19 cellular contexts compared by ENCODE assay signal in the genomic region with DNA sequence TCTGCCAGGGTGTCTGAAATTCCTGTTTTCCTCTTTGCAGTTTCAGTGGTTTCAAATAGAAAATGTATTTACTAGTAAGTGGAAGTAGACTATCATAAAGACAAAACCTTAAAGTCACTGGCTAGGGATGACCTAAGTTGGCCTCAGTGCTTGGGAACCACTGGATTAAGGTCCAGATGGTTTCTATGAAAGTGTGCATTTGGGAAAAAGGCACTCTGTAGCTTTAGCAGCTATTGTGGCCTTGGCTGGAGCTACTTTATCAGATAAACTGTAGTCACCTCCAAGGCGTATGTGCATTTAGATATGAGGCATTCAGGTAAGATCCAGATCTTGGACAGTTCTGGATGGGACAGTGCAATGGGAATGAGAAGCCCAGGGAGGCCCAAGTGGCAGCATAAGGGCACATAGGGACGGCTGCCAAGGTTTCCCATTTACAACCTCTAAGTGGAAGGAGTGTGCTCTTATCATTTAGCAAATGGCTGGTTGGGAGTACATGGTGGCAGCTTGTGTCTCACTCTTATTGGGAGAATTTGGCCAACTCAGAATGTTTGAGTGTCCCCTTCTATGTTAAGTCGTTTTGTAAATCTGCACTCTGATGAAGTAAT.
DNase-seq lines count a peak whose midpoint lies in the region; ATAC-seq, FAIRE-seq and TF ChIP-seq lines count a peak whose summit lies in the region.
"Had no signal": no experiment of that assay in that cellular context is flagged by ENCODE, and none has a peak within 500 bp of the region (broad histone marks: within the 10 kb centered on the region; RNA-seq: fewer than 3 reads in every experiment).

No MANE protein-coding gene starts in this region.

- CTCF ChIA-PET in HEK293 (lab: Yijun Ruan, JAX) = no interaction called here

- H3K4me3 ChIP-seq in HEK293 (ENCODE audit: low read depth, low read length) = no peak overlapping the region
- H3K4me3 ChIP-seq in esophagus muscularis mucosa = no peak overlapping the region
- no peak overlapping the region for H3K4me3 ChIP-seq in pancreas
- H3K4me3 ChIP-seq: SK-N-MC had no signal

- peaks cover 16% of the 10 kb centered on the region for H3K4me1 ChIP-seq in HEK293 (ENCODE audit: control insufficient read depth, insufficient read depth, low read length)
- H3K4me1 ChIP-seq in esophagus muscularis mucosa = peaks cover 15 to 52% (median 46%) of the 10 kb centered on the region in 4 donors
- H3K4me1 ChIP-seq in pancreas = peaks cover 0 to 11% (median 10%) of the 10 kb centered on the region in 3 donors

- TF ChIP-seq POLR2A in esophagus muscularis mucosa (IDR thresholded peaks at IDR 0.05; ENCODE audit: low read depth) = no peak

- H3K27me3 ChIP-seq in esophagus muscularis mucosa (no peaks in the 10 kb centered on the region), pancreas (no peaks in the 10 kb centered on the region)

- H3K27ac Mint-ChIP-seq in stimulated activated naive B cell treated with anti-CD40 and anti-IgM and Interleukin-4, amounts not matched to agents 10 μg/mL and 1 μg/mL and 100 μg/mL, for 72 hours = no peak overlapping the region

- FAIRE-seq in pancreas (lab: Jason Lieb, UNC) = no peak
- FAIRE-seq: G401.6, GM12892, H1 had no signal

- intact Hi-C loops in esophagus muscularis mucosa (cut with DNase I) = loop anchor here (5.0 kb wide), 1 partner anchor 215 kb away; a partner anchor contains a TSS
- intact Hi-C loops in pancreas (cut with DNase I) = no loop called here

- POLR2A ChIA-PET in HEK293 (lab: Yijun Ruan, JAX) = no interaction called here

- DNase-seq in DMS 273 (lab: John Stamatoyannopoulos, UW; ENCODE audit: unreplicated experiment) (peak; percentile 67), esophagus muscularis mucosa (ENCODE audit: extremely low spot score) (no peak), pancreas (peak in 1 of 6 donors; percentile 28), T-helper 1 cell (no peak), islet precursor cell (no peak)
- DNase-seq in stimulated activated naive B cell treated with anti-CD40 and anti-IgM and Interleukin-4, amounts not matched to agents 10 μg/mL and 1 μg/mL and 100 μg/mL, for 72 hours = no peak
- DNase-seq: CD4-positive, CD25-positive, alpha-beta regulatory T cell; NCI-H1105 treated with DMSO at 0.1 percent for 48 hours; NCI-H2029 treated with DMSO at 0.1 percent for 48 hours; NK-92 treated with Interleukin-12 subunit alpha and Interleukin-12 subunit beta, amount 100 ng/mL, for 24 hours; SHP77 treated with DMSO at 0.1 percent for 48 hours; SW 1271 had no signal

- no peak overlapping the region for H3K27ac ChIP-seq in HEK293 (ENCODE audit: extremely low read depth, low read depth, low read length)
- peak overlapping the region; percentile 28 to 74 (median 58) for H3K27ac ChIP-seq in esophagus muscularis mucosa (replicated peaks in 1 of 4)
- H3K27ac ChIP-seq in pancreas = no peak overlapping the region
- H3K27ac ChIP-seq: RWPE1, SK-N-MC had no signal

- peaks cover 3 to 11% of the 10 kb centered on the region in 2 donors for H3K4me1 Mint-ChIP-seq in stimulated activated naive B cell treated with anti-CD40 and anti-IgM and Interleukin-4, amounts not matched to agents 10 μg/mL and 1 μg/mL and 100 μg/mL, for 72 hours
- H3K4me1 Mint-ChIP-seq: CD4-positive, CD25-positive, alpha-beta regulatory T cell had no signal

- TF ChIP-seq CTCF in HEK293 (tag by site-specific recombination; IDR thresholded peaks at IDR 0.05) (no peak), esophagus muscularis mucosa (IDR thresholded peaks at IDR 0.05) (no peak), pancreas (IDR thresholded peaks at IDR 0.05) (no peak)

- WGBS in esophagus muscularis mucosa = 89% methylated on average over 3 of the region's 3 CpGs
- WGBS in pancreas, 2 donors = 47 to 58% methylated on average over 3 of the region's 3 CpGs

- peaks cover 19 to 21% of the 10 kb centered on the region in 2 donors for H3K27me3 Mint-ChIP-seq in stimulated activated naive B cell treated with anti-CD40 and anti-IgM and Interleukin-4, amounts not matched to agents 10 μg/mL and 1 μg/mL and 100 μg/mL, for 72 hours

- H3K9me3 ChIP-seq in HEK293 (ENCODE audit: control insufficient read depth, insufficient read depth, low read depth, low read length) = no peaks in the 10 kb centered on the region
- no peaks in the 10 kb centered on the region for H3K9me3 ChIP-seq in esophagus muscularis mucosa
- H3K9me3 ChIP-seq in pancreas = no peaks in the 10 kb centered on the region

- no peak for TF ChIP-seq EP300 in esophagus muscularis mucosa (IDR thresholded peaks at IDR 0.05)

- H3K36me3 Mint-ChIP-seq in stimulated activated naive B cell treated with anti-CD40 and anti-IgM and Interleukin-4, amounts not matched to agents 10 μg/mL and 1 μg/mL and 100 μg/mL, for 72 hours = no peaks in the 10 kb centered on the region
- H3K36me3 Mint-ChIP-seq: CD4-positive, CD25-positive, alpha-beta regulatory T cell; IgD-negative memory B cell had no signal

- H3K36me3 ChIP-seq in HEK293 (ENCODE audit: control insufficient read depth in 2 of 2, insufficient read depth in 1 of 2, low read length in 2 of 2) (no peaks in the 10 kb centered on the region), esophagus muscularis mucosa (no peaks in the 10 kb centered on the region), pancreas (no peaks in the 10 kb centered on the region)

- ATAC-seq in pancreas = peak; percentile 52 to 80 (median 63)
- no peak for ATAC-seq in stimulated activated naive B cell treated with anti-CD40 and anti-IgM and Interleukin-4, amounts not matched to agents 10 μg/mL and 1 μg/mL and 100 μg/mL, for 72 hours (replicated peaks)

- peaks cover 0 to 2% of the 10 kb centered on the region in 2 donors for H3K9me3 Mint-ChIP-seq in stimulated activated naive B cell treated with anti-CD40 and anti-IgM and Interleukin-4, amounts not matched to agents 10 μg/mL and 1 μg/mL and 100 μg/mL, for 72 hours

- H3K4me3 Mint-ChIP-seq in stimulated activated naive B cell treated with anti-CD40 and anti-IgM and Interleukin-4, amounts not matched to agents 10 μg/mL and 1 μg/mL and 100 μg/mL, for 72 hours = no peak overlapping the region
- H3K4me3 Mint-ChIP-seq: CD4-positive, CD25-positive, alpha-beta regulatory T cell; IgD-negative memory B cell had no signal

TF ChIP-seq in HEK293, 187 proteins besides CTCF, POLR2A, EP300 and RAD21:
- TF ChIP-seq ZNF843 (tag by site-specific recombination; IDR thresholded peaks at IDR 0.05) = no peak
- TF ChIP-seq ZNF324 (tag by site-specific recombination; IDR thresholded peaks at IDR 0.05) = no peak
- 0 out of 2 replicates have a peak, but pooled peaks have one; percentile 10 for TF ChIP-seq ZBTB8A (tag by site-specific recombination; IDR thresholded peaks at IDR 0.05)
- TF ChIP-seq, protein P1, sequence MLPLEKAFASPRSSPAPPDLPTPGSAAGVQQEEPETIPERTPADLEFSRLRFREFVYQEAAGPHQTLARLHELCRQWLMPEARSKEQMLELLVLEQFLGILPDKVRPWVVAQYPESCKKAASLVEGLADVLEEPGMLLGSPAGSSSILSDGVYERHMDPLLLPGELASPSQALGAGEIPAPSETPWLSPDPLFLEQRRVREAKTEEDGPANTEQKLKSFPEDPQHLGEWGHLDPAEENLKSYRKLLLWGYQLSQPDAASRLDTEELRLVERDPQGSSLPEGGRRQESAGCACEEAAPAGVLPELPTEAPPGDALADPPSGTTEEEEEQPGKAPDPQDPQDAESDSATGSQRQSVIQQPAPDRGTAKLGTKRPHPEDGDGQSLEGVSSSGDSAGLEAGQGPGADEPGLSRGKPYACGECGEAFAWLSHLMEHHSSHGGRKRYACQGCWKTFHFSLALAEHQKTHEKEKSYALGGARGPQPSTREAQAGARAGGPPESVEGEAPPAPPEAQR (tag by site-specific recombination; IDR thresholded peaks at IDR 0.05) = no peak

Comparison
In these comparisons a context has a peak if more than half of its experiments do, and no peak if none do; other contexts are left out.
1. H3K27ac ChIP-seq: peak in esophagus muscularis mucosa (4 of 4); none in HEK293 (single experiment) and pancreas (0 of 4).
2. ATAC-seq: peak in pancreas (4 of 4); none in stimulated activated naive B cell treated with anti-CD40 and anti-IgM and Interleukin-4, amounts not matched to agents 10 μg/mL and 1 μg/mL and 100 μg/mL, for 72 hours (0 of 2).